In genomic region chr17:56624947-56625346, GRCh38 we compare ENCODE assay signal across 1 cellular context.
TF ChIP-seq lines count a peak whose summit lies in the region.

No MANE protein-coding gene starts in this region.

TF ChIP-seq in GM23338, 12 proteins besides CTCF, POLR2A, EP300 and RAD21 (continued from another document):
- TF ChIP-seq ZNF462 (CRISPR knock-in tag; IDR thresholded peaks at IDR 0.05) (no peak), EZH2 (IDR thresholded peaks at IDR 0.05; ENCODE audit: low read depth, unreplicated experiment) (no peak), ZNF114 (CRISPR knock-in tag; IDR thresholded peaks at IDR 0.05) (no peak), REST (IDR thresholded peaks at IDR 0.05; ENCODE audit: unreplicated experiment) (no peak), EZH2phosphoT487 (IDR thresholded peaks at IDR 0.05; ENCODE audit: unreplicated experiment) (no peak), ETS1 (IDR thresholded peaks at IDR 0.05) (no peak)
